Comparison of ENCODE assay signal across 9 cellular contexts in the genomic region with DNA sequence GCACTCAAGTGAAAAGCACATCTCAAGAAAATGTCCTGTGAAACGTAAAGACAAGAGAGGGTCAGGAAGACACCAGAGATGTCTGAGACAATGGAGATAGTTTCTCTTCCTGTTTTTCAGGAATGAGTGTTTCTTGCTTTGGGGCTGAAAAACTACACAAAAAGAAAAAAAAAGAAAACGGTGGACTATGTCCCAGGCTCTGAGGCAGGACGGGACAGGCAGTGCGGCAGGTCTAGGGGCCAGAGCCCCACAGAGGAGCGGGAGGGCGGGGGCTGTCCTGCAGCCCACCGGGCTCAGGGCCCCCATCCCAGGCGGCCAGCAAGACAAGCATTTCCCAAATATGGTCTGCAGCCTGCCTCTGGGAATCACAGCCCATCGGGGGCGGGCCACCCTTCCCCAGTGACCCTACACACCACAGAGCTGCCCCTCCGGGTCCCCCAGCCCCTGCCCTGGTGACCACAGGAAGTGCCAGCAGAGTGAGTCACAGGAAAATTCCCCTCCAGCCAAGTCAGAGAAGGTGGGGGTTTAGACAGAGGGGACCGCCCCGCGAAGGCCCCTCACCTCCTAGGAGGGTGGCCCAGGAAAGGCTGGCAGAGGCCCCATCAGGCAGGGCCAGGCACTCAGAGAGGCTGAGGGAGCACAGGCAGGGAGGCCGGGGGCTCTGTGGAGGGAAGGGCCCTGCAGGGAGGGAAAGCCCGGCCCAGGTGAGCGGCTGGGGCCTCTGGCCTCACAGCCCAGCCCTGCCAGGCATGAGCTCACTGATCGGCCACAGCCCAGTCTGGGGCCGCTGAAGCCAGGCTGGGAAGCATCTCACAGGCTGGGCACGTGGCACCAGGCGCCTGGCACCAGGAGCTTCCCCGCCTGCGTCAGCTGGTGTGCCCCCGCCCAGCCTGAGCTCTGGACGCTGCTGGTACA. TPM values are rescaled to one million over a fixed set of nuclear protein-coding genes. Genes with fewer than 3 reads are reported as not detected.
A peak's percentile ranks its signal among the peaks of the same experiment; 100 is the strongest.
DNase-seq lines count a peak whose midpoint lies in the region; ATAC-seq and TF ChIP-seq lines count a peak whose summit lies in the region.
"Had no signal": no experiment of that assay in that cellular context is flagged by ENCODE, and none has a peak within 500 bp of the region (broad histone marks: within the 10 kb centered on the region; RNA-seq: fewer than 3 reads in every experiment).

No MANE protein-coding gene starts in this region.

- H3K9me3 ChIP-seq in iPS-20b (ENCODE audit: insufficient read depth, low read depth, low read length) (no peaks in the 10 kb centered on the region), skeletal muscle satellite cell (replicated peaks; ENCODE audit: low read length) (no peaks in the 10 kb centered on the region)

- no peaks in the 10 kb centered on the region for H3K27me3 ChIP-seq in brain microvascular endothelial cell (replicated peaks)
- H3K27me3 ChIP-seq in iPS-20b (ENCODE audit: insufficient read depth, low read length) = no peaks in the 10 kb centered on the region
- H3K27me3 ChIP-seq in skeletal muscle satellite cell (ENCODE audit: control insufficient read depth, insufficient read depth, low read length) = no peaks in the 10 kb centered on the region

- ATAC-seq in HG02852 (IDR thresholded peaks at IDR 0.05; ENCODE audit: unreplicated experiment) (no peak), HG03175 (IDR thresholded peaks at IDR 0.05; ENCODE audit: unreplicated experiment) (no peak)

- H3K27ac ChIP-seq in brain microvascular endothelial cell (peak overlapping the region; percentile 98), iPS-20b (ENCODE audit: low read length) (peak overlapping the region; percentile 75)

- DNase-seq in ELF-1 (ENCODE audit: low read depth, low spot score) (peak; percentile 95), HS-5 (ENCODE audit: low read depth) (peak; percentile 99), brain microvascular endothelial cell (peak; percentile 96)
- no peak for DNase-seq in stimulated activated CD4-positive, alpha-beta T cell treated with anti-CD3 and anti-CD28 coated beads, Interleukin-15, amount 100 ng/mL, for 24 hours

- no peak for TF ChIP-seq CTCF in brain microvascular endothelial cell (IDR thresholded peaks at IDR 0.05; ENCODE audit: low read depth, low read length, missing control alignments)

- H3K4me3 ChIP-seq in brain microvascular endothelial cell (ENCODE audit: low read depth, low read length) (no peak overlapping the region), iPS-20b (ENCODE audit: low read length) (no peak overlapping the region), skeletal muscle satellite cell (ENCODE audit: low read length) (peak overlapping the region; percentile 48)

- H3K4me2 ChIP-seq in skeletal muscle satellite cell (ENCODE audit: low read length) = peak overlapping the region; percentile 83

- H3K4me1 ChIP-seq in iPS-20b (ENCODE audit: insufficient read depth, low read length) (peaks cover 45% of the 10 kb centered on the region), skeletal muscle satellite cell (ENCODE audit: control insufficient read depth, insufficient read depth, low read length) (peaks cover 70% of the 10 kb centered on the region)

- H3K9ac ChIP-seq in iPS-20b (ENCODE audit: low read depth, low read length) = peak overlapping the region; percentile 68; the same call in 1 of the 2 replicates
- H3K9ac ChIP-seq in skeletal muscle satellite cell (ENCODE audit: low read depth, low read length) = peak overlapping the region; percentile 89

- in situ Hi-C loops in brain microvascular endothelial cell (cut with HindIII; ENCODE audit: low pct_ligation_motif_present, low sequenced_read_pairs) = no loop called here

- H3K36me3 ChIP-seq in brain microvascular endothelial cell (replicated peaks) (peaks cover 24% of the 10 kb centered on the region), iPS-20b (ENCODE audit: insufficient read depth, low read depth, low read length) (peaks cover 37% of the 10 kb centered on the region), skeletal muscle satellite cell (ENCODE audit: insufficient read depth, low read length) (peaks cover 36% of the 10 kb centered on the region)

RNA-seq across cellular contexts. Expression of gene BCAR1, which starts 6.3 kb away (rescaled TPM):
- total RNA-seq in skeletal muscle satellite cell (2012; rRNA removed) = 40.3 and 49.4 TPM in 2 replicates

RNA-seq across cellular contexts. Expression of gene CTRB1, which starts 26.3 kb away (rescaled TPM):
- not detected in 2 replicates for total RNA-seq in skeletal muscle satellite cell (2012; rRNA removed)
- total RNA-seq: NCI-H460 had no signal

RNA-seq across cellular contexts. Expression of gene CTRB2, which starts 38.1 kb away (rescaled TPM):
- not detected in 2 replicates for total RNA-seq in skeletal muscle satellite cell (2012; rRNA removed)
- total RNA-seq: NCI-H460 had no signal
